24 cellular contexts compared by ENCODE assay signal in genomic region chr2:42996528-42996927, GRCh38.
DNase-seq lines count a peak whose midpoint lies in the region; ATAC-seq and TF ChIP-seq lines count a peak whose summit lies in the region.
"Had no signal": no experiment of that assay in that cellular context is flagged by ENCODE, and none has a peak within 500 bp of the region (broad histone marks: within the 10 kb centered on the region; RNA-seq: fewer than 3 reads in every experiment).

No MANE protein-coding gene starts in this region.

- H3K27ac ChIP-seq in PC-3 (ENCODE audit: low read length) (no peak overlapping the region), RWPE2 (ENCODE audit: poor library complexity, severe bottlenecking) (no peak overlapping the region), stomach (no peak overlapping the region)
- H3K27ac ChIP-seq: A549; BLaER1 treated with 17β-estradiol and CSF1 and Interleukin-3, amounts not matched to agents 10 nM and 100 nM had no signal

- in situ Hi-C loops in KBM-7 (cut with MboI; ENCODE audit: low pct_unique_long_range_greater_than_20kb, low sequenced_read_pairs) (no loop called here), HAP-1 (cut with MboI; ENCODE audit: low sequenced_read_pairs) (no loop called here)

- H3K9ac ChIP-seq in PC-3 (ENCODE audit: low read length), result no peak overlapping the region
- H3K9ac ChIP-seq: BLaER1 treated with 17β-estradiol and CSF1 and Interleukin-3, amounts not matched to agents 10 nM and 100 nM had no signal

- no peaks in the 10 kb centered on the region for H3F3A ChIP-seq in PC-3 (ENCODE audit: low read length, unreplicated experiment)

- TF ChIP-seq POLR2A in stomach (IDR thresholded peaks at IDR 0.05), result no peak

- no peaks in the 10 kb centered on the region for H4K20me1 ChIP-seq in PC-3 (ENCODE audit: low read length)
- H4K20me1 ChIP-seq: BLaER1 treated with 17β-estradiol and CSF1 and Interleukin-3, amounts not matched to agents 10 nM and 100 nM had no signal

- TF ChIP-seq EP300 in stomach (IDR thresholded peaks at IDR 0.05), result no peak

- POLR2A ChIA-PET in PC-3 (lab: Charles Lee; ENCODE audit: unreplicated experiment), result no interaction called here

- no peaks in the 10 kb centered on the region for H3K79me2 ChIP-seq in PC-3 (ENCODE audit: low read length)

- intact Hi-C loops in PC-3 (cut with micrococcal nuclease), result no loop called here
- intact Hi-C loops in stomach (cut with DNase I; ENCODE audit: low total_unique reads), result no loop called here

- BruUV-seq in PC-3 (replicated peaks; lab: Mats Ljungman, UMichigan), result no TSS peak

- H3K36me3 ChIP-seq in PC-3 (ENCODE audit: low read depth, low read length) (no peaks in the 10 kb centered on the region), RWPE2 (ENCODE audit: low read depth) (no peaks in the 10 kb centered on the region), stomach (no peaks in the 10 kb centered on the region), HAP-1 (replicated peaks) (no peaks in the 10 kb centered on the region)
- H3K36me3 ChIP-seq: BE2C; BLaER1 treated with 17β-estradiol and CSF1 and Interleukin-3, amounts not matched to agents 10 nM and 100 nM had no signal

- no peak overlapping the region for H2AFZ ChIP-seq in PC-3 (ENCODE audit: low read length)
- H2AFZ ChIP-seq: GM23338 had no signal

- no peak overlapping the region for H3K4me3 ChIP-seq in PC-3 (ENCODE audit: low read length)
- no peak overlapping the region for H3K4me3 ChIP-seq in RWPE2 (ENCODE audit: severe bottlenecking)
- no peak overlapping the region for H3K4me3 ChIP-seq in stomach
- no peak overlapping the region for H3K4me3 ChIP-seq in HAP-1
- H3K4me3 ChIP-seq: A549; BLaER1 treated with 17β-estradiol and CSF1 and Interleukin-3, amounts not matched to agents 10 nM and 100 nM; GM12878; GM23338 had no signal

- 80 to 96% (median 93%) methylated on average over 4 of the region's 4 CpGs for WGBS in stomach, 5 donors

- peaks cover 4% of the 10 kb centered on the region; the same call in 1 of the 2 replicates for H3K4me1 ChIP-seq in PC-3 (ENCODE audit: insufficient read depth, low read length)
- H3K4me1 ChIP-seq in RWPE2 (ENCODE audit: insufficient read depth, poor library complexity, severe bottlenecking), result no peaks in the 10 kb centered on the region
- peaks cover 13 to 22% (median 15%) of the 10 kb centered on the region in 4 donors for H3K4me1 ChIP-seq in stomach
- H3K4me1 ChIP-seq in HAP-1, result no peaks in the 10 kb centered on the region
- H3K4me1 ChIP-seq: BE2C had no signal

- TF ChIP-seq CTCF in PC-3 (conservative IDR thresholded peaks at IDR 0.05; ENCODE audit: low read depth, low read length) (no peak), RWPE2 (IDR thresholded peaks at IDR 0.05; ENCODE audit: poor library complexity, severe bottlenecking) (no peak), stomach (IDR thresholded peaks at IDR 0.05) (no peak)

- no peaks in the 10 kb centered on the region for H3K9me2 ChIP-seq in PC-3 (replicated peaks; ENCODE audit: low read length)

- DNase-seq in PC-3 (peak; percentile 14), RWPE2 (ENCODE audit: low spot score) (no peak), stomach (peak; percentile 25), KBM-7 (no peak), HAP-1 (ENCODE audit: low spot score in 2 of 2) (no peak)
- DNase-seq: 8988T; ACHN; AML-193; BE2C; CD4-positive, alpha-beta T cell; CD8-positive, alpha-beta memory T cell; DMS 273 treated with DMSO at 0.1 percent for 48 hours; DMS79; EL; GDM1; H9; HFFc6 had no signal

- ATAC-seq in PC-3 (no peak; the same call in 1 of the 2 replicates), RWPE2 (ENCODE audit: low read depth) (peak; percentile 61; the same call in 1 of the 3 replicates), esophagus mucosa (peak; percentile 56), GM19463 (IDR thresholded peaks at IDR 0.05; ENCODE audit: unreplicated experiment) (no peak), HG03025 (IDR thresholded peaks at IDR 0.05; ENCODE audit: low FRiP score, unreplicated experiment) (no peak)
- ATAC-seq: GM12878, GM23338 had no signal

- H3K9me3 ChIP-seq in PC-3 (ENCODE audit: low read length) (no peaks in the 10 kb centered on the region), RWPE2 (ENCODE audit: severe bottlenecking) (no peaks in the 10 kb centered on the region), stomach (no peaks in the 10 kb centered on the region), HAP-1 (no peaks in the 10 kb centered on the region)
- H3K9me3 ChIP-seq: BE2C had no signal

- H3K27me3 ChIP-seq in PC-3 (ENCODE audit: low read length) (no peaks in the 10 kb centered on the region), RWPE2 (ENCODE audit: insufficient read depth, poor library complexity, severe bottlenecking) (no peaks in the 10 kb centered on the region), stomach (no peaks in the 10 kb centered on the region), HAP-1 (ENCODE audit: low read depth) (no peaks in the 10 kb centered on the region)
- H3K27me3 ChIP-seq: BE2C; BLaER1 treated with 17β-estradiol and CSF1 and Interleukin-3, amounts not matched to agents 10 nM and 100 nM had no signal

- H3K4me2 ChIP-seq in PC-3 (ENCODE audit: low read length), result no peak overlapping the region
- H3K4me2 ChIP-seq: A549; BLaER1 treated with 17β-estradiol and CSF1 and Interleukin-3, amounts not matched to agents 10 nM and 100 nM; GM23338 had no signal

- CTCF ChIA-PET in PC-3 (lab: Charles Lee), result no interaction called here

Comparison
In these comparisons a context has a peak if more than half of its experiments do, and no peak if none do; other contexts are left out.
1. ATAC-seq: peak in RWPE2 (single experiment) and esophagus mucosa (single experiment); none in PC-3 (single experiment), GM19463 (single experiment) and HG03025 (single experiment).
2. DNase-seq: peak in PC-3 (single experiment) and stomach (single experiment); none in RWPE2 (single experiment), KBM-7 (single experiment) and HAP-1 (0 of 2).